ENCODE assay signal across 9 cellular contexts in genomic region chr17:2137342-2138098, GRCh38.
DNase-seq lines count a peak whose midpoint lies in the region; ATAC-seq and TF ChIP-seq lines count a peak whose summit lies in the region.
"Had no signal": no experiment of that assay in that cellular context is flagged by ENCODE, and none has a peak within 500 bp of the region (broad histone marks: within the 10 kb centered on the region; RNA-seq: fewer than 3 reads in every experiment).

No MANE protein-coding gene starts in this region.

- H3K27me3 ChIP-seq in skeletal muscle tissue (ENCODE audit: control insufficient read depth in 3 of 3, insufficient read depth in 3 of 3, low read length in 3 of 3) = no peaks in the 10 kb centered on the region

- H3K27ac ChIP-seq in skeletal muscle tissue (ENCODE audit: low read depth, low read length) = peak overlapping the region; percentile 1
- H3K27ac ChIP-seq: thoracic aorta had no signal

- no peaks in the 10 kb centered on the region for H3K9me3 ChIP-seq in skeletal muscle tissue (ENCODE audit: control insufficient read depth in 3 of 3, low read length in 3 of 3)
- H3K9me3 ChIP-seq: thoracic aorta had no signal

- H3K27me3 Mint-ChIP-seq in stimulated activated naive CD8-positive, alpha-beta T cell treated with anti-CD3 and anti-CD28 coated beads, Interleukin-15, Interleukin-2, amounts not matched to agents 100 ng/mL and 50 ng/mL, for 24 hours = no peaks in the 10 kb centered on the region
- no peaks in the 10 kb centered on the region for H3K27me3 Mint-ChIP-seq in Calu3 (ENCODE audit: unreplicated experiment)

- DNase-seq in stimulated activated naive CD8-positive, alpha-beta T cell treated with anti-CD3 and anti-CD28 coated beads, Interleukin-15, Interleukin-2, amounts not matched to agents 100 U/mL and 50 U/mL, for 24 hours = no peak
- DNase-seq in MV-4-11 (lab: John Stamatoyannopoulos, UW) (peak; percentile 72), fibroblast of gingiva (ENCODE audit: low read depth) (peak; percentile 39), Calu3 (no peak), NCI-H1048 (lab: John Stamatoyannopoulos, UW) (no peak)

- peak overlapping the region in 1 of 3 donors; percentile 13 for H3K4me3 ChIP-seq in skeletal muscle tissue (ENCODE audit: low read length in 3 of 3)
- H3K4me3 ChIP-seq: thoracic aorta had no signal

- H3K36me3 Mint-ChIP-seq in stimulated activated naive CD8-positive, alpha-beta T cell treated with anti-CD3 and anti-CD28 coated beads, Interleukin-15, Interleukin-2, amounts not matched to agents 100 ng/mL and 50 ng/mL, for 24 hours (ENCODE audit: low read depth) = peaks cover 4% of the 10 kb centered on the region
- no peaks in the 10 kb centered on the region for H3K36me3 Mint-ChIP-seq in Calu3 (ENCODE audit: insufficient read depth, unreplicated experiment)

- H3K4me3 Mint-ChIP-seq in stimulated activated naive CD8-positive, alpha-beta T cell treated with anti-CD3 and anti-CD28 coated beads, Interleukin-15, Interleukin-2, amounts not matched to agents 100 ng/mL and 50 ng/mL, for 24 hours = no peak overlapping the region
- H3K4me3 Mint-ChIP-seq in Calu3 (ENCODE audit: low read depth, unreplicated experiment) = no peak overlapping the region

- no peak for TF ChIP-seq CTCF in Calu3 (IDR thresholded peaks at IDR 0.05; ENCODE audit: unreplicated experiment)

- no peaks in the 10 kb centered on the region for H3K36me3 ChIP-seq in skeletal muscle tissue (ENCODE audit: control insufficient read depth in 3 of 3, insufficient read depth in 3 of 3, low read length in 3 of 3)
- H3K36me3 ChIP-seq: thoracic aorta had no signal

- no peaks in the 10 kb centered on the region for H3K9me3 Mint-ChIP-seq in stimulated activated naive CD8-positive, alpha-beta T cell treated with anti-CD3 and anti-CD28 coated beads, Interleukin-15, Interleukin-2, amounts not matched to agents 100 ng/mL and 50 ng/mL, for 24 hours
- no peaks in the 10 kb centered on the region for H3K9me3 Mint-ChIP-seq in Calu3 (ENCODE audit: low read depth, unreplicated experiment)

- BruUV-seq in Calu3 (replicated peaks; lab: Mats Ljungman, UMichigan) = no TSS peak

- intact Hi-C loops in Calu3 (cut with micrococcal nuclease; ENCODE audit: unreplicated experiment) = no loop called here

- ATAC-seq in stimulated activated naive CD8-positive, alpha-beta T cell treated with anti-CD3 and anti-CD28 coated beads, Interleukin-15, Interleukin-2, amounts not matched to agents 100 U/mL and 50 U/mL, for 24 hours = no peak
- no peak for ATAC-seq in GM21423 (IDR thresholded peaks at IDR 0.05; ENCODE audit: unreplicated experiment)

- peaks cover 23 to 26% (median 24%) of the 10 kb centered on the region in 3 donors for H3K4me1 ChIP-seq in skeletal muscle tissue (ENCODE audit: control insufficient read depth in 3 of 3, insufficient read depth in 3 of 3, low read length in 3 of 3)

- CTCF ChIA-PET in Calu3 (lab: Charles Lee) = no interaction called here

- H3K9ac ChIP-seq in skeletal muscle tissue (ENCODE audit: low read depth in 1 of 3, low read length in 3 of 3) = peak overlapping the region in 1 of 3 donors; percentile 10

- H3K27ac Mint-ChIP-seq in stimulated activated naive CD8-positive, alpha-beta T cell treated with anti-CD3 and anti-CD28 coated beads, Interleukin-15, Interleukin-2, amounts not matched to agents 100 ng/mL and 50 ng/mL, for 24 hours = peak overlapping the region; percentile 32
- no peak overlapping the region for H3K27ac Mint-ChIP-seq in Calu3 (ENCODE audit: unreplicated experiment)

- peaks cover 27% of the 10 kb centered on the region for H3K4me1 Mint-ChIP-seq in stimulated activated naive CD8-positive, alpha-beta T cell treated with anti-CD3 and anti-CD28 coated beads, Interleukin-15, Interleukin-2, amounts not matched to agents 100 ng/mL and 50 ng/mL, for 24 hours (ENCODE audit: low read depth)
- no peaks in the 10 kb centered on the region for H3K4me1 Mint-ChIP-seq in Calu3 (ENCODE audit: low read depth, unreplicated experiment)

Comparison
In these comparisons a context has a peak if more than half of its experiments do, and no peak if none do; other contexts are left out.
1. DNase-seq: peak in MV-4-11 (single experiment) and fibroblast of gingiva (single experiment); none in stimulated activated naive CD8-positive, alpha-beta T cell treated with anti-CD3 and anti-CD28 coated beads, Interleukin-15, Interleukin-2, amounts not matched to agents 100 U/mL and 50 U/mL, for 24 hours (single experiment), Calu3 (single experiment) and NCI-H1048 (single experiment).